11 cellular contexts compared by ENCODE assay signal in the genomic region with DNA sequence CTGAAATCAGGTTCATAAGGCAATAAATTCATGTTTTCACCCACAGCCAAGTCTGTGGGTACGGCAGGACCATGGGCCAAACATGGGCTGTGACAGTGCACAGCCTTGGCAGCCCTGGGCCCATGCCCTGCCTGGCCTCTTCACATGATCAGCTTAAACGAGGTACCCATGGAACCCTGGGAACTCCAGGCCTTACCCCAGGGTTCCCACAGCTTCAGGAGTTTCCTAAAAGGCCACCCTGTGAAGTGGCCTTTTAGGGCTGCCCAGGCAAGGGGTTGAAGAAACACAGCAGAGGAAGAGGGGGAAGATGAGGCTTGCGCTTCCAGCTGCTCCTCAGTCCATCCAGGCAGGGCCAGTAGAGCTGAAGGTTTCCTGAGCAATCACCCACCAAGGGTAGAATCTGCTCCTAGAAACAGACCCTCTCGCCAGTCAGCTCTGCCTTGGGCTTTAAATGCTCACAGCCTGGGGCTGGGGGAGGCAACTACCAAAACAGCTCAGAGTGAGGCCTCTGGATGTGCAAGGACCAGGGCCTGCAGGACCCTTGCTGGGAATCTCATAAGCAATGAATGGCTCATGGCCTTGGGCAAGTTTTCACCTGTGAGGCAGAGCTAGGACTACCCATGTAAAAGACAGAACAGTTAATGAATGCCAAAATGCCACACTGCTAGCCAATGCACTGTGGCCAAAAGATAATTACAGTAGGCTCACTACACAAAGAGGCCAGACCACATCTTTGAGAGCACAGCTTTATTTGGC.
DNase-seq lines count a peak whose midpoint lies in the region; ATAC-seq and TF ChIP-seq lines count a peak whose summit lies in the region.
"Had no signal": no experiment of that assay in that cellular context is flagged by ENCODE, and none has a peak within 500 bp of the region (broad histone marks: within the 10 kb centered on the region; RNA-seq: fewer than 3 reads in every experiment).

No MANE protein-coding gene starts in this region.

- H3K36me3 ChIP-seq in A673 (ENCODE audit: insufficient read depth, low read length, poor library complexity, severe bottlenecking) (no peaks in the 10 kb centered on the region), Peyer's patch (no peaks in the 10 kb centered on the region), cardiac muscle cell (no peaks in the 10 kb centered on the region)

- DNase-seq in A673 (ENCODE audit: low spot score): no peak
- DNase-seq in Peyer's patch: peak in 2 of 3 donors; percentile 33 to 37
- no peak for DNase-seq in cardiac muscle cell (ENCODE audit: low read depth in 1 of 2, low spot score in 1 of 2)
- DNase-seq in posterior vena cava (ENCODE audit: low spot score): peak; percentile 35
- DNase-seq in mesenteric fat pad (ENCODE audit: low spot score): no peak
- no peak for DNase-seq in T-helper 9 cell
- DNase-seq: activated naive CD4-positive, alpha-beta T cell treated with Interleukin-2 at 50 U/mL for 16 hours; effector memory CD8-positive, alpha-beta T cell; Karpas-422 had no signal

- intact Hi-C loops in A673 (cut with micrococcal nuclease; ENCODE audit: unreplicated experiment) (loop anchor here (5.0 kb wide), 1 partner anchor 308 kb away; no protein-coding TSS in a partner anchor), posterior vena cava (cut with DNase I) (no loop called here)

- no TSS peak for BruUV-seq in A673 (replicated peaks; lab: Mats Ljungman, UMichigan)

- ATAC-seq in HG03469 (IDR thresholded peaks at IDR 0.05; ENCODE audit: unreplicated experiment) (no peak), GM19467 (IDR thresholded peaks at IDR 0.05; ENCODE audit: unreplicated experiment) (no peak)
- ATAC-seq: effector memory CD8-positive, alpha-beta T cell had no signal

- POLR2A ChIA-PET in A673 (lab: Charles Lee; ENCODE audit: low non-redundant PET): interaction anchor here (0.5 to 0.6 kb wide), 2 partner anchors 156 to 1201 kb away, joined by 3 to 9 read pairs; no protein-coding TSS in a partner anchor

- H3K9me3 ChIP-seq in A673 (ENCODE audit: low read depth, low read length, poor library complexity, severe bottlenecking) (no peaks in the 10 kb centered on the region), Peyer's patch (no peaks in the 10 kb centered on the region), cardiac muscle cell (ENCODE audit: low read depth) (no peaks in the 10 kb centered on the region)

- H3K4me1 ChIP-seq in A673 (ENCODE audit: insufficient read depth, low read length, poor library complexity, severe bottlenecking): peaks cover 23% of the 10 kb centered on the region
- H3K4me1 ChIP-seq in Peyer's patch: peaks cover 0 to 39% (median 9%) of the 10 kb centered on the region in 4 donors
- H3K4me1 ChIP-seq in cardiac muscle cell (ENCODE audit: low read depth): peaks cover 19% of the 10 kb centered on the region

- CTCF ChIA-PET in A673 (lab: Charles Lee): no interaction called here

- H3K4me3 ChIP-seq in A673 (ENCODE audit: low read depth, low read length, poor library complexity, severe bottlenecking) (no peak overlapping the region), Peyer's patch (no peak overlapping the region), cardiac muscle cell (no peak overlapping the region)

- TF ChIP-seq CTCF in A673 (conservative IDR thresholded peaks at IDR 0.05; ENCODE audit: low read depth, low read length) (no peak), Peyer's patch (IDR thresholded peaks at IDR 0.05) (no peak), cardiac muscle cell (IDR thresholded peaks at IDR 0.05; ENCODE audit: low read depth, low read length) (no peak)

- H3K27ac ChIP-seq in A673 (ENCODE audit: low read depth, low read length, poor library complexity, severe bottlenecking) (peak overlapping the region; percentile 36), Peyer's patch (peak overlapping the region in 2 of 4 donors; percentile 14 to 30), cardiac muscle cell (peak overlapping the region; percentile 45)

- no peak for TF ChIP-seq POLR2A in Peyer's patch (IDR thresholded peaks at IDR 0.05)

- H3K27me3 ChIP-seq in A673 (replicated peaks; ENCODE audit: insufficient read depth, low read depth, low read length, poor library complexity) (no peaks in the 10 kb centered on the region), Peyer's patch (no peaks in the 10 kb centered on the region), cardiac muscle cell (no peaks in the 10 kb centered on the region)

Comparison
In these comparisons a context has a peak if more than half of its experiments do, and no peak if none do; other contexts are left out.
1. DNase-seq: peak in Peyer's patch (2 of 3) and posterior vena cava (single experiment); none in A673 (single experiment), cardiac muscle cell (0 of 2), mesenteric fat pad (single experiment) and T-helper 9 cell (single experiment).